In the genomic region with DNA sequence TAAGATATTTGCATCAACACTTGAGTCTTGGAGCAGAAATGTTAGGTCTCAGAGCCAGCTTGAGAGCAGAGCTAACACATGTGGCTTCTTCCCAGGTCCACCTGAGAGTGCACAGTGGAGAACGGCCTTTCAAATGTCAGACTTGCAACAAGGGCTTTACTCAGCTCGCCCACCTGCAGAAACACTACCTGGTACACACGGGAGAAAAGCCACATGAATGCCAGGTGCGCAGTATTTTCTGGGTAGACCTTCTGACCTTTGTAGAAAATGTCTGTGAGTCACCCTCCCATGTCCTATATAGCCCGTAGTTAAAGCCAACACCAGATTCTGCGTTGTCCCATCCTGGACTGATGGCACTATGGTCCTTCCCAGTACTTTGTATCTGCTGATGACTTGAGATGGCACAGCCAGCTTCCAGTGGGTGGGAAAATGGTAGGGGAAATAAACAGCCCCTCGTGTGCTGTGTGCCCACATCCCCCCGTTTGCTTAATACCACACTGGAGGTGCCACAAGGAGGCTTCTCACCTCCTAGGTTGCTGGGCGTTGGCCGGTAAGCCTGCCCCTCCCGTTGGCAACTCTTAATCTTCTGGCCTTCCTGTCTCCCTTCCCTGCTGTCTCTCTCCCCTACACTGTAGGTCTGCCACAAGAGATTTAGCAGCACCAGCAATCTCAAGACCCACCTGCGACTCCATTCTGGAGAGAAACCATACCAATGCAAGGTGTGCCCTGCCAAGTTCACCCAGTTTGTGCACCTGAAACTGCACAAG, we compare ENCODE assay signal across 31 cellular contexts. TPM values are rescaled to one million over a fixed set of nuclear protein-coding genes. Genes with fewer than 3 reads are reported as not detected.
DNase-seq lines count a peak whose midpoint lies in the region; ATAC-seq and TF ChIP-seq lines count a peak whose summit lies in the region.
"Had no signal": no experiment of that assay in that cellular context is flagged by ENCODE, and none has a peak within 500 bp of the region (broad histone marks: within the 10 kb centered on the region; RNA-seq: fewer than 3 reads in every experiment).

No MANE protein-coding gene starts in this region.

- no peak overlapping the region for H3K9ac ChIP-seq in colonic mucosa (ENCODE audit: low read depth in 2 of 2, low read length in 2 of 2)
- H3K9ac ChIP-seq: parathyroid adenoma had no signal

- H3K4me3 ChIP-seq in colonic mucosa, result no peak overlapping the region
- H3K4me3 ChIP-seq in effector memory CD4-positive, alpha-beta T cell (ENCODE audit: insufficient read depth, low read depth, low read length, poor library complexity, severe bottlenecking), result no peak overlapping the region
- H3K4me3 ChIP-seq: gastrocnemius medialis, GM23338, hepatocyte, right atrium auricular region, SJSA1, smooth muscle cell, transverse colon had no signal

- no peak for TF ChIP-seq CTCF in colonic mucosa (IDR thresholded peaks at IDR 0.05)

- no peaks in the 10 kb centered on the region for H3K27me3 ChIP-seq in colonic mucosa
- no peaks in the 10 kb centered on the region for H3K27me3 ChIP-seq in effector memory CD4-positive, alpha-beta T cell (replicated peaks; ENCODE audit: control insufficient read depth, insufficient read depth, low read length, poor library complexity, severe bottlenecking)
- H3K27me3 ChIP-seq: BE2C, gastrocnemius medialis, hepatocyte, right atrium auricular region, SJSA1, transverse colon had no signal

- ATAC-seq in activated CD8-positive, alpha-beta T cell treated with anti-CD3 and anti-CD28 coated beads, Interleukin-2, amount 10 ng/mL, durations not matched to agents 7 days and 5 days, result no peak
- peak in 1 of 2 donors; percentile 14 for ATAC-seq in natural killer cell treated with Interleukin-12 subunit alpha and Interleukin-12 subunit beta and Interleukin-15 and Interleukin-18, amount 100 ng/mL, for 72 hours
- ATAC-seq: gastrocnemius medialis, GM23338, left colon had no signal

- H3K36me3 Mint-ChIP-seq in activated T-cell treated with anti-CD3 and anti-CD28 coated beads, Interleukin-2, amount 50 U/mL, for 24 hours (ENCODE audit: low read depth), result peaks cover 84% of the 10 kb centered on the region
- H3K36me3 Mint-ChIP-seq in activated CD8-positive, alpha-beta T cell treated with anti-CD3 and anti-CD28 coated beads, Interleukin-2, amount 10 ng/mL, durations not matched to agents 7 days and 5 days (ENCODE audit: low read depth), result peaks cover 74% of the 10 kb centered on the region
- H3K36me3 Mint-ChIP-seq in natural killer cell treated with Interleukin-12 subunit alpha and Interleukin-12 subunit beta and Interleukin-15 and Interleukin-18, amount 100 ng/mL, for 72 hours, result peaks cover 67% of the 10 kb centered on the region

- peaks cover 15% of the 10 kb centered on the region for H3K27me3 Mint-ChIP-seq in activated T-cell treated with anti-CD3 and anti-CD28 coated beads, Interleukin-2, amount 50 U/mL, for 24 hours
- H3K27me3 Mint-ChIP-seq in activated CD8-positive, alpha-beta T cell treated with anti-CD3 and anti-CD28 coated beads, Interleukin-2, amount 10 ng/mL, durations not matched to agents 7 days and 5 days (ENCODE audit: low read depth), result no peaks in the 10 kb centered on the region
- no peaks in the 10 kb centered on the region for H3K27me3 Mint-ChIP-seq in natural killer cell treated with Interleukin-12 subunit alpha and Interleukin-12 subunit beta and Interleukin-15 and Interleukin-18, amount 100 ng/mL, for 72 hours

- no peak overlapping the region for H3K27ac ChIP-seq in colonic mucosa
- no peak overlapping the region for H3K27ac ChIP-seq in effector memory CD4-positive, alpha-beta T cell (ENCODE audit: insufficient read depth, low read length, poor library complexity, severe bottlenecking)
- H3K27ac ChIP-seq: gastrocnemius medialis, hepatocyte, parathyroid adenoma, right atrium auricular region, SJSA1 had no signal

- POLR2A ChIA-PET in activated CD8-positive, alpha-beta T cell treated with anti-CD3 and anti-CD28 coated beads, Interleukin-2, amount 10 ng/mL, durations not matched to agents 7 days and 5 days (lab: Charles Lee), result interaction anchor here (0.6 to 1.2 kb wide), 4 partner anchors 10 to 56 kb away, joined by 3 to 4 read pairs (median 4); no protein-coding TSS in a partner anchor

- H3K36me3 ChIP-seq in colonic mucosa, result no peaks in the 10 kb centered on the region
- H3K36me3 ChIP-seq in effector memory CD4-positive, alpha-beta T cell (ENCODE audit: control insufficient read depth, insufficient read depth, low read length), result peaks cover 31% of the 10 kb centered on the region
- H3K36me3 ChIP-seq: BE2C, gastrocnemius medialis, right atrium auricular region had no signal

- intact Hi-C loops in colonic mucosa (cut with DNase I), result no loop called here

- peak overlapping the region; percentile 19 for H3K4me3 Mint-ChIP-seq in activated T-cell treated with anti-CD3 and anti-CD28 coated beads, Interleukin-2, amount 50 U/mL, for 24 hours
- H3K4me3 Mint-ChIP-seq in activated CD8-positive, alpha-beta T cell treated with anti-CD3 and anti-CD28 coated beads, Interleukin-2, amount 10 ng/mL, durations not matched to agents 7 days and 5 days, result no peak overlapping the region
- peak overlapping the region; percentile 98 for H3K4me3 Mint-ChIP-seq in natural killer cell treated with Interleukin-12 subunit alpha and Interleukin-12 subunit beta and Interleukin-15 and Interleukin-18, amount 100 ng/mL, for 72 hours
- H3K4me3 Mint-ChIP-seq: endodermal cell, GM23338, HFFc6, neural crest cell had no signal

- H3K9me3 ChIP-seq in colonic mucosa, result no peaks in the 10 kb centered on the region
- no peaks in the 10 kb centered on the region for H3K9me3 ChIP-seq in effector memory CD4-positive, alpha-beta T cell (ENCODE audit: control insufficient read depth, low read length)
- H3K9me3 ChIP-seq: BE2C, gastrocnemius medialis, right atrium auricular region, SJSA1, transverse colon had no signal

- in situ Hi-C loops in GM18951 (cut with MboI; ENCODE audit: low sequenced_read_pairs, unreplicated experiment), result no loop called here

- TF ChIP-seq POLR2A in GM18951 (IDR thresholded peaks at IDR 0.05; ENCODE audit: extremely low read depth, insufficient read depth, insufficient read length), result peak; percentile 2

- peaks cover 5% of the 10 kb centered on the region for H3K4me1 ChIP-seq in colonic mucosa
- H3K4me1 ChIP-seq in effector memory CD4-positive, alpha-beta T cell (ENCODE audit: control insufficient read depth, insufficient read depth, low read length, poor library complexity, severe bottlenecking), result peaks cover 38% of the 10 kb centered on the region
- H3K4me1 ChIP-seq: gastrocnemius medialis, parathyroid adenoma, SJSA1 had no signal

- no peak for DNase-seq in activated T-cell treated with anti-CD3 and anti-CD28 coated beads, Interleukin-2, amount 50 U/mL, for 24 hours
- DNase-seq in activated T-cell treated with anti-CD3 and anti-CD28 coated beads, Interleukin-2, amount 50 U/mL, for 1 hour, result no peak
- no peak for DNase-seq in activated CD8-positive, alpha-beta T cell treated with anti-CD3 and anti-CD28 coated beads, Interleukin-2, amount 10 ng/mL, durations not matched to agents 7 days and 5 days
- no peak for DNase-seq in natural killer cell treated with Interleukin-12 subunit alpha and Interleukin-12 subunit beta and Interleukin-15 and Interleukin-18, amount 100 ng/mL, for 72 hours (ENCODE audit: low spot score)
- DNase-seq in colonic mucosa (no peak), D341Med (ENCODE audit: low spot score) (no peak)
- no peak for DNase-seq in effector memory CD4-positive, alpha-beta T cell
- DNase-seq: activated naive CD4-positive, alpha-beta T cell treated with Interleukin-2 at 50 U/mL for 16 hours; amniotic stem cell; BE2C; Calu3; cortex of kidney; endodermal cell; gastrocnemius medialis; HFFc6; KBM-7; left colon; mammary epithelial cell; NCI-H1436; NCI-H345; stimulated activated CD4-positive, alpha-beta T cell treated with anti-CD3 and anti-CD28 coated beads, Interleukin-1b, Interleukin-23, amount 100 ng/mL, for 48 hours; stimulated activated CD8-positive, alpha-beta memory T cell treated with anti-CD3 and anti-CD28 coated beads, Interleukin-4, amount 100 ng/mL, for 48 hours; transverse colon had no signal

- H3K27ac Mint-ChIP-seq in activated T-cell treated with anti-CD3 and anti-CD28 coated beads, Interleukin-2, amount 50 U/mL, for 24 hours, result peak overlapping the region; percentile 42
- H3K27ac Mint-ChIP-seq in activated CD8-positive, alpha-beta T cell treated with anti-CD3 and anti-CD28 coated beads, Interleukin-2, amount 10 ng/mL, durations not matched to agents 7 days and 5 days, result peak overlapping the region; percentile 10
- peak overlapping the region; percentile 96 to 100 for H3K27ac Mint-ChIP-seq in natural killer cell treated with Interleukin-12 subunit alpha and Interleukin-12 subunit beta and Interleukin-15 and Interleukin-18, amount 100 ng/mL, for 72 hours
- H3K27ac Mint-ChIP-seq: endodermal cell, GM23338, HFFc6 had no signal

- CTCF ChIA-PET in activated CD8-positive, alpha-beta T cell treated with anti-CD3 and anti-CD28 coated beads, Interleukin-2, amount 10 ng/mL, durations not matched to agents 7 days and 5 days (lab: Charles Lee), result interaction anchor here (1.0 to 1.7 kb wide), 3 partner anchors 9 to 117 kb away, joined by 3 to 7 read pairs (median 5); no protein-coding TSS in a partner anchor

- H3K9me3 Mint-ChIP-seq in activated T-cell treated with anti-CD3 and anti-CD28 coated beads, Interleukin-2, amount 50 U/mL, for 24 hours, result peaks cover 2% of the 10 kb centered on the region
- H3K9me3 Mint-ChIP-seq in activated CD8-positive, alpha-beta T cell treated with anti-CD3 and anti-CD28 coated beads, Interleukin-2, amount 10 ng/mL, durations not matched to agents 7 days and 5 days (ENCODE audit: insufficient read depth), result no peaks in the 10 kb centered on the region
- H3K9me3 Mint-ChIP-seq in natural killer cell treated with Interleukin-12 subunit alpha and Interleukin-12 subunit beta and Interleukin-15 and Interleukin-18, amount 100 ng/mL, for 72 hours, result no peaks in the 10 kb centered on the region
- H3K9me3 Mint-ChIP-seq: endodermal cell, GM23338, HFFc6, neural crest cell had no signal

- H3K4me1 Mint-ChIP-seq in activated T-cell treated with anti-CD3 and anti-CD28 coated beads, Interleukin-2, amount 50 U/mL, for 24 hours (ENCODE audit: low read depth), result peaks cover 78% of the 10 kb centered on the region
- peaks cover 77% of the 10 kb centered on the region for H3K4me1 Mint-ChIP-seq in activated CD8-positive, alpha-beta T cell treated with anti-CD3 and anti-CD28 coated beads, Interleukin-2, amount 10 ng/mL, durations not matched to agents 7 days and 5 days (ENCODE audit: low read depth)
- peaks cover 74 to 82% of the 10 kb centered on the region in 2 donors for H3K4me1 Mint-ChIP-seq in natural killer cell treated with Interleukin-12 subunit alpha and Interleukin-12 subunit beta and Interleukin-15 and Interleukin-18, amount 100 ng/mL, for 72 hours (ENCODE audit: low read depth in 2 of 2)
- H3K4me1 Mint-ChIP-seq: neural crest cell had no signal

RNA-seq across cellular contexts. Expression of a gene that starts 20.3 kb away (rescaled TPM):
- 10 to 100 TPM; 14.4 to 14.7 TPM for total RNA-seq in activated CD8-positive, alpha-beta T cell treated with anti-CD3 and anti-CD28 coated beads, Interleukin-2, amount 10 ng/mL, durations not matched to agents 7 days and 5 days
- 100 to 1,000 TPM; 174 to 192 TPM for total RNA-seq in natural killer cell treated with Interleukin-12 subunit alpha and Interleukin-12 subunit beta and Interleukin-15 and Interleukin-18, amount 100 ng/mL, for 72 hours
- total RNA-seq in colonic mucosa, result 10 to 100 TPM in 1 of 2 donors, 1 to 10 TPM in 1; 7.2 to 17.6 TPM

Comparison
In these comparisons a context has a peak if more than half of its experiments do, and no peak if none do; other contexts are left out.
1. H3K27ac Mint-ChIP-seq: peak in every context shown above with its lines; median percentile 98 in natural killer cell treated with Interleukin-12 subunit alpha and Interleukin-12 subunit beta and Interleukin-15 and Interleukin-18, amount 100 ng/mL, for 72 hours; 42 in activated T-cell treated with anti-CD3 and anti-CD28 coated beads, Interleukin-2, amount 50 U/mL, for 24 hours; 10 in activated CD8-positive, alpha-beta T cell treated with anti-CD3 and anti-CD28 coated beads, Interleukin-2, amount 10 ng/mL, durations not matched to agents 7 days and 5 days.
2. RNA of a gene that starts 20.3 kb away (total RNA-seq): 174 to 192 TPM in natural killer cell treated with Interleukin-12 subunit alpha and Interleukin-12 subunit beta and Interleukin-15 and Interleukin-18, amount 100 ng/mL, for 72 hours; 7.2 to 17.6 TPM in colonic mucosa and 14.4 to 14.7 TPM in activated CD8-positive, alpha-beta T cell treated with anti-CD3 and anti-CD28 coated beads, Interleukin-2, amount 10 ng/mL, durations not matched to agents 7 days and 5 days; every median in the first group is over 4 times any median in the second.